In the genomic region with DNA sequence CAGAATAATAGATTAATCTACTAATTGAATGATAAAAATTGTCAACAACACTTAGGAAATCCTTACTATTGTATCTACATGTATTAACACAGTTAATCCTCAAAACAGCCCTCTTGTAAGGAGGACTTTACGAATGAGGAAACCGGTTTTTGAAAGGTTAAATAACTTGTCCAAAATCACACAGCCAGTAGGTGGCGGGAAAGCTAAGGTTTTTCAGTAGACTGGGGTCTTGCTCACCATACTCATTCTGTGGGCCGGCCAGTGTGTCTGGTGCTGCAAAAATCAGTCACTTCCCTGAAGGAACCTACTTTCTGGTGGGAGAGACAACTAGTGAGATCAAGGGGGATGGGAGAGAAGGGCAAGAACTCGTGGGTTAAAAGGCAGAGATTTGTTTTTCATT, we compare ENCODE assay signal across 8 cellular contexts.
DNase-seq lines count a peak whose midpoint lies in the region; ATAC-seq and TF ChIP-seq lines count a peak whose summit lies in the region.

No MANE protein-coding gene starts in this region.

- ATAC-seq in GM21360 (IDR thresholded peaks at IDR 0.05; ENCODE audit: unreplicated experiment): no peak

- peak; percentile 37 for TF ChIP-seq CTCF in GM10248 (IDR thresholded peaks at IDR 0.05; ENCODE audit: control extremely low read depth, extremely low read depth, low read depth, missing control alignments)
- TF ChIP-seq CTCF in fibroblast of mammary gland (conservative IDR thresholded peaks at IDR 0.05; ENCODE audit: control insufficient read depth, insufficient read depth, low read depth, low read length): peak; percentile 58

- CTCF ChIA-PET in GM10248 (lab: Yijun Ruan, JAX): interaction anchor here (1.2 to 2.6 kb wide), 2 partner anchors 11 to 173 kb away, joined by 3 to 6 read pairs; no protein-coding TSS in a partner anchor

- no peak overlapping the region for H3K4me3 ChIP-seq in fibroblast of mammary gland (ENCODE audit: control insufficient read depth, low read depth, low read length)

- peak; percentile 31 for DNase-seq in AG08395 (ENCODE audit: low spot score)
- DNase-seq in GM10248 (ENCODE audit: extremely low spot score): no peak
- peak; percentile 90 for DNase-seq in OCI-M1 (lab: John Stamatoyannopoulos, UW)
- peak; percentile 69 for DNase-seq in fibroblast of mammary gland (ENCODE audit: low read depth)
- no peak for DNase-seq in activated CD4-positive, CD25-positive, alpha-beta regulatory T cell (lab: John Stamatoyannopoulos, UW)
- DNase-seq in NCI-H1436 (lab: John Stamatoyannopoulos, UW): no peak
- no peak for DNase-seq in AG20443 (ENCODE audit: low spot score)

- POLR2A ChIA-PET in GM10248 (lab: Yijun Ruan, JAX): no interaction called here

Comparison
In these comparisons a context has a peak if more than half of its experiments do, and no peak if none do; other contexts are left out.
1. DNase-seq: peak in AG08395 (single experiment), OCI-M1 (single experiment) and fibroblast of mammary gland (single experiment); none in GM10248 (single experiment), activated CD4-positive, CD25-positive, alpha-beta regulatory T cell (0 of 4), NCI-H1436 (single experiment) and AG20443 (single experiment).